ENCODE assay signal across 14 cellular contexts in genomic region chr15:39704684-39705083, GRCh38.
A peak's percentile ranks its signal among the peaks of the same experiment; 100 is the strongest.
DNase-seq lines count a peak whose midpoint lies in the region; ATAC-seq and TF ChIP-seq lines count a peak whose summit lies in the region.
"Had no signal": no experiment of that assay in that cellular context is flagged by ENCODE, and none has a peak within 500 bp of the region (broad histone marks: within the 10 kb centered on the region; RNA-seq: fewer than 3 reads in every experiment).

No MANE protein-coding gene starts in this region.

- H3K27me3 ChIP-seq in ACC112 (ENCODE audit: insufficient read depth, low read length) (no peaks in the 10 kb centered on the region), HUES64 (ENCODE audit: insufficient read depth, low read length) (no peaks in the 10 kb centered on the region), testis (no peaks in the 10 kb centered on the region), smooth muscle cell (ENCODE audit: low read depth) (no peaks in the 10 kb centered on the region)
- H3K27me3 ChIP-seq: dorsolateral prefrontal cortex, spleen had no signal

- DNase-seq in cardiac fibroblast (ENCODE audit: low read depth in 2 of 2) (peak; percentile 71 to 79), iPS-NIHi11 (ENCODE audit: low spot score) (peak; percentile 27), testis (no peak), smooth muscle cell (lab: John Stamatoyannopoulos, UW; ENCODE audit: unreplicated experiment) (no peak)
- DNase-seq in activated CD4-positive, alpha-beta T cell treated with anti-CD3 and anti-CD28 coated beads, Interleukin-2, amount 50 U/mL, for 48 hours, result no peak
- DNase-seq in activated CD8-positive, alpha-beta T cell treated with anti-CD3 and anti-CD28 coated beads, Interleukin-2, amount 10 ng/mL, durations not matched to agents 7 days and 5 days, result no peak
- DNase-seq: activated B cell treated with CpG ODN at 0.5 μM for 24 hours; activated naive CD8-positive, alpha-beta T cell treated with anti-CD3 and anti-CD28 coated beads, Interleukin-2, amount 10 ng/mL, durations not matched to agents 7 days and 5 days; dorsolateral prefrontal cortex; head of caudate nucleus; MM.1S; spleen had no signal

- no peaks in the 10 kb centered on the region for H3K36me3 ChIP-seq in ACC112 (ENCODE audit: insufficient read depth, low read length)
- H3K36me3 ChIP-seq in HUES64 (ENCODE audit: insufficient read depth, low read length), result no peaks in the 10 kb centered on the region
- H3K36me3 ChIP-seq in testis (ENCODE audit: low read depth, missing control alignments), result no peaks in the 10 kb centered on the region
- H3K36me3 ChIP-seq in smooth muscle cell (ENCODE audit: low read depth), result no peaks in the 10 kb centered on the region
- H3K36me3 ChIP-seq: spleen had no signal

- no peaks in the 10 kb centered on the region for H4K20me1 ChIP-seq in smooth muscle cell (ENCODE audit: low read depth)

- POLR2A ChIA-PET in activated CD8-positive, alpha-beta T cell treated with anti-CD3 and anti-CD28 coated beads, Interleukin-2, amount 10 ng/mL, durations not matched to agents 7 days and 5 days (lab: Charles Lee), result no interaction called here

- no peaks in the 10 kb centered on the region for H3K36me3 Mint-ChIP-seq in activated CD8-positive, alpha-beta T cell treated with anti-CD3 and anti-CD28 coated beads, Interleukin-2, amount 10 ng/mL, durations not matched to agents 7 days and 5 days (ENCODE audit: low read depth)
- H3K36me3 Mint-ChIP-seq: activated naive CD8-positive, alpha-beta T cell treated with anti-CD3 and anti-CD28 coated beads, Interleukin-2, amount 10 ng/mL, durations not matched to agents 7 days and 5 days had no signal

- TF ChIP-seq CTCF in cardiac fibroblast (IDR thresholded peaks at IDR 0.05; ENCODE audit: low read depth, low read length) (no peak), testis (IDR thresholded peaks at IDR 0.05) (no peak), smooth muscle cell (IDR thresholded peaks at IDR 0.05; ENCODE audit: borderline replicate concordance, insufficient read depth, poor library complexity, severe bottlenecking) (no peak)

- H3K4me3 ChIP-seq in ACC112 (ENCODE audit: low read depth, low read length) (no peak overlapping the region), HUES64 (ENCODE audit: low read length) (no peak overlapping the region), cardiac fibroblast (replicated peaks in 1 of 2; ENCODE audit: low read depth in 2 of 2, low read length in 2 of 2) (no peak overlapping the region), testis (no peak overlapping the region), smooth muscle cell (no peak overlapping the region)
- H3K4me3 ChIP-seq: dorsolateral prefrontal cortex, spleen had no signal

- peak overlapping the region; percentile 37 for H3K27ac ChIP-seq in ACC112 (ENCODE audit: low read depth, low read length)
- peak overlapping the region; percentile 62; the same call in 1 of the 2 replicates for H3K27ac ChIP-seq in HUES64 (ENCODE audit: low read depth, low read length)
- H3K27ac ChIP-seq in testis, result no peak overlapping the region
- no peak overlapping the region for H3K27ac ChIP-seq in smooth muscle cell (ENCODE audit: low read depth)
- H3K27ac ChIP-seq: dorsolateral prefrontal cortex, spleen had no signal

- ATAC-seq in activated CD8-positive, alpha-beta T cell treated with anti-CD3 and anti-CD28 coated beads, Interleukin-2, amount 10 ng/mL, durations not matched to agents 7 days and 5 days, result no peak

- no peaks in the 10 kb centered on the region for H3K4me1 Mint-ChIP-seq in activated CD8-positive, alpha-beta T cell treated with anti-CD3 and anti-CD28 coated beads, Interleukin-2, amount 10 ng/mL, durations not matched to agents 7 days and 5 days (ENCODE audit: low read depth)
- H3K4me1 Mint-ChIP-seq: activated B cell treated with CpG ODN at 0.5 μM for 24 hours; activated naive CD8-positive, alpha-beta T cell treated with anti-CD3 and anti-CD28 coated beads, Interleukin-2, amount 10 ng/mL, durations not matched to agents 7 days and 5 days had no signal

- no peaks in the 10 kb centered on the region for H3F3A ChIP-seq in smooth muscle cell (ENCODE audit: low read depth)

- no peak overlapping the region for H3K27ac Mint-ChIP-seq in activated CD8-positive, alpha-beta T cell treated with anti-CD3 and anti-CD28 coated beads, Interleukin-2, amount 10 ng/mL, durations not matched to agents 7 days and 5 days
- H3K27ac Mint-ChIP-seq: activated B cell treated with CpG ODN at 0.5 μM for 24 hours; activated naive CD8-positive, alpha-beta T cell treated with anti-CD3 and anti-CD28 coated beads, Interleukin-2, amount 10 ng/mL, durations not matched to agents 7 days and 5 days had no signal

- H3K79me2 ChIP-seq in ACC112 (ENCODE audit: control insufficient read depth, insufficient read depth, low read length, unreplicated experiment) (no peaks in the 10 kb centered on the region), smooth muscle cell (ENCODE audit: low read depth) (no peaks in the 10 kb centered on the region)

- no peaks in the 10 kb centered on the region for H3K27me3 Mint-ChIP-seq in activated CD8-positive, alpha-beta T cell treated with anti-CD3 and anti-CD28 coated beads, Interleukin-2, amount 10 ng/mL, durations not matched to agents 7 days and 5 days (ENCODE audit: low read depth)
- H3K27me3 Mint-ChIP-seq: activated B cell treated with CpG ODN at 0.5 μM for 24 hours; activated naive CD8-positive, alpha-beta T cell treated with anti-CD3 and anti-CD28 coated beads, Interleukin-2, amount 10 ng/mL, durations not matched to agents 7 days and 5 days had no signal

- no peak for TF ChIP-seq POLR2A in testis (IDR thresholded peaks at IDR 0.05)

- H3K4me1 ChIP-seq in ACC112 (ENCODE audit: control insufficient read depth, insufficient read depth, low read length, unreplicated experiment) (peaks cover 7% of the 10 kb centered on the region), HUES64 (ENCODE audit: insufficient read depth, low read length) (peaks cover 11% of the 10 kb centered on the region), testis (no peaks in the 10 kb centered on the region), smooth muscle cell (ENCODE audit: low read depth) (peaks cover 3% of the 10 kb centered on the region)
- H3K4me1 ChIP-seq: spleen had no signal

- H3K9ac ChIP-seq in HUES64 (ENCODE audit: low read depth, low read length) (no peak overlapping the region), smooth muscle cell (ENCODE audit: low read depth) (no peak overlapping the region)

- CTCF ChIA-PET in activated CD8-positive, alpha-beta T cell treated with anti-CD3 and anti-CD28 coated beads, Interleukin-2, amount 10 ng/mL, durations not matched to agents 7 days and 5 days (lab: Charles Lee), result interaction anchor here (0.7 to 1.0 kb wide), 2 partner anchors 12 to 52 kb away, joined by 3 to 6 read pairs; no protein-coding TSS in a partner anchor

- H3K4me2 ChIP-seq in smooth muscle cell, result no peak overlapping the region

- peak overlapping the region; percentile 20 for H2AFZ ChIP-seq in ACC112 (ENCODE audit: low read length, unreplicated experiment)
- no peak overlapping the region for H2AFZ ChIP-seq in smooth muscle cell (ENCODE audit: low read depth)

- no peaks in the 10 kb centered on the region for H3K9me3 Mint-ChIP-seq in activated CD8-positive, alpha-beta T cell treated with anti-CD3 and anti-CD28 coated beads, Interleukin-2, amount 10 ng/mL, durations not matched to agents 7 days and 5 days (ENCODE audit: insufficient read depth)
- H3K9me3 Mint-ChIP-seq: activated B cell treated with CpG ODN at 0.5 μM for 24 hours; activated naive CD8-positive, alpha-beta T cell treated with anti-CD3 and anti-CD28 coated beads, Interleukin-2, amount 10 ng/mL, durations not matched to agents 7 days and 5 days had no signal

- intact Hi-C loops in testis (cut with DNase I; ENCODE audit: low total_unique reads), result no loop called here

- WGBS in HUES64, result 58% methylated on average over 1 of the region's 1 CpG
- 65 to 71% methylated on average over 1 of the region's 1 CpG for WGBS in testis, 2 donors
- 57% methylated on average over 1 of the region's 1 CpG for WGBS in smooth muscle cell (ENCODE audit: low lambda C conversion rate)

- H3K4me3 Mint-ChIP-seq in activated CD8-positive, alpha-beta T cell treated with anti-CD3 and anti-CD28 coated beads, Interleukin-2, amount 10 ng/mL, durations not matched to agents 7 days and 5 days, result no peak overlapping the region
- H3K4me3 Mint-ChIP-seq: activated B cell treated with CpG ODN at 0.5 μM for 24 hours; activated naive CD8-positive, alpha-beta T cell treated with anti-CD3 and anti-CD28 coated beads, Interleukin-2, amount 10 ng/mL, durations not matched to agents 7 days and 5 days had no signal

- no peaks in the 10 kb centered on the region for H3K9me3 ChIP-seq in HUES64 (ENCODE audit: insufficient read depth, low read depth, low read length)
- H3K9me3 ChIP-seq in testis, result no peaks in the 10 kb centered on the region
- no peaks in the 10 kb centered on the region for H3K9me3 ChIP-seq in smooth muscle cell (replicated peaks; ENCODE audit: low read depth)
- H3K9me3 ChIP-seq: spleen had no signal

Comparison
In these comparisons a context has a peak if more than half of its experiments do, and no peak if none do; other contexts are left out.
1. H3K27ac ChIP-seq: peak in ACC112 (single experiment) and HUES64 (single experiment); none in testis (0 of 2) and smooth muscle cell (single experiment).
2. DNase-seq: peak in cardiac fibroblast (2 of 2) and iPS-NIHi11 (single experiment); none in testis (single experiment), smooth muscle cell (single experiment), activated CD4-positive, alpha-beta T cell treated with anti-CD3 and anti-CD28 coated beads, Interleukin-2, amount 50 U/mL, for 48 hours (0 of 2) and activated CD8-positive, alpha-beta T cell treated with anti-CD3 and anti-CD28 coated beads, Interleukin-2, amount 10 ng/mL, durations not matched to agents 7 days and 5 days (single experiment).